ENCODE assay signal across 11 cellular contexts in the genomic region with DNA sequence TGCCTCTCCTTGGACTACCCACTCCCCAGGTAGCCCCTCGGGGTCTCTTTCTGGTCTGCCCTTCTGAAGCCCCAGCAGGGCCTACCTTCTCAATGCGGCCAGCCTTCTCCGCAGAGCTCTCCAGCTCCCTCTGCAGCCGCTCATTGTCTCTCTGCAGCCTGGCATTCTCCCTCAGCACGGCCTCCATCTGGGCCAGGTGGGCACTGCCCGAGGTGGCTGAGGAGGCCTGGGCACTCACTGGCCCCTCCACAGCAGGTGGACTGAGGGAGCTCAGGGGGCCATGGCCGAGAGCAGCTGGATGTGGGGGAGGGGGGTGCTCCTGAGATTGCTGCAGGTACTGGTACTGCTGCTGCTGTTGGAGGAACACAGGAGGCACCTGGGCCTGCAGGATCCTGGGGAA. TPM values are rescaled to one million over a fixed set of nuclear protein-coding genes. Genes with fewer than 3 reads are reported as not detected.
DNase-seq lines count a peak whose midpoint lies in the region; ATAC-seq and TF ChIP-seq lines count a peak whose summit lies in the region.
"Had no signal": no experiment of that assay in that cellular context is flagged by ENCODE, and none has a peak within 500 bp of the region (broad histone marks: within the 10 kb centered on the region; RNA-seq: fewer than 3 reads in every experiment).

No MANE protein-coding gene starts in this region.

- peaks cover 95 to 100% (median 99%) of the 10 kb centered on the region in 4 donors for H3K4me1 ChIP-seq in stomach

- ATAC-seq in left lobe of liver (no peak), HG03342 (IDR thresholded peaks at IDR 0.05; ENCODE audit: unreplicated experiment) (no peak), HG02642 (IDR thresholded peaks at IDR 0.05; ENCODE audit: poor library complexity, unreplicated experiment) (no peak)

- WGBS in stomach, 5 donors: 62 to 82% (median 73%) methylated on average over 7 of the region's 7 CpGs

- no peaks in the 10 kb centered on the region for H3K9me3 ChIP-seq in stomach

- TF ChIP-seq CTCF in GM13977 (IDR thresholded peaks at IDR 0.05; ENCODE audit: extremely low read depth, insufficient read depth, missing control alignments) (peak; percentile 2), astrocyte of the spinal cord (IDR thresholded peaks at IDR 0.05; ENCODE audit: low read depth, low read length) (peak; percentile 21), stomach (IDR thresholded peaks at IDR 0.05) (no peak)

- no peak for TF ChIP-seq EP300 in stomach (IDR thresholded peaks at IDR 0.05)

- H3K27me3 ChIP-seq in stomach: no peaks in the 10 kb centered on the region

- intact Hi-C loops in stomach (cut with DNase I; ENCODE audit: low total_unique reads): no loop called here

- in situ Hi-C loops in GM13977 (cut with MboI; ENCODE audit: low pct_unique_long_range_greater_than_20kb, low sequenced_read_pairs, unreplicated experiment): no loop called here
- in situ Hi-C loops in astrocyte of the spinal cord (cut with HindIII; ENCODE audit: low sequenced_read_pairs): no loop called here

- peaks cover 60 to 80% (median 78%) of the 10 kb centered on the region in 4 donors for H3K36me3 ChIP-seq in stomach

- DNase-seq in GM13977 (ENCODE audit: low spot score) (no peak), astrocyte of the spinal cord (ENCODE audit: low read depth, low spot score) (no peak), left lobe of liver (ENCODE audit: low spot score) (peak; percentile 39), stomach (no peak), GM19240 (ENCODE audit: insufficient read length, low spot score) (no peak)
- no peak for DNase-seq in stimulated activated CD4-positive, alpha-beta T cell treated with anti-CD3 and anti-CD28 coated beads, Interleukin-15, amount 100 ng/mL, for 24 hours
- DNase-seq: activated CD4-positive, CD25-positive, alpha-beta regulatory T cell; effector CD8-positive, alpha-beta T cell; KG1 had no signal

- H3K4me3 ChIP-seq in astrocyte of the spinal cord (ENCODE audit: low read depth, low read length) (no peak overlapping the region), stomach (peak overlapping the region in 1 of 4 donors; percentile 0)

- peak overlapping the region; percentile 41 to 100 (median 98) for H3K27ac ChIP-seq in stomach

- TF ChIP-seq POLR2A in stomach (IDR thresholded peaks at IDR 0.05): no peak

RNA-seq across cellular contexts. Expression of gene AMOTL2, which starts 6.8 kb away (rescaled TPM):
- 26.8 TPM for total RNA-seq in left lobe of liver
- total RNA-seq in stomach: 100 to 1,000 TPM in 1 of 5 donors, 10 to 100 TPM in 4; 29.3 to 782 (median 54.9) TPM
- 10 to 100 TPM; 10.6 to 16.6 (median 13.8) TPM for polyA plus RNA-seq in stomach

Comparison
In these comparisons a context has a peak if more than half of its experiments do, and no peak if none do; other contexts are left out.
1. CTCF ChIP-seq: peak in GM13977 (single experiment) and astrocyte of the spinal cord (single experiment); none in stomach (0 of 7).